ENCODE assay signal across 22 cellular contexts in genomic region chr11:130602700-130603584, GRCh38.
DNase-seq lines count a peak whose midpoint lies in the region; ATAC-seq and TF ChIP-seq lines count a peak whose summit lies in the region.
"Had no signal": no experiment of that assay in that cellular context is flagged by ENCODE, and none has a peak within 500 bp of the region (broad histone marks: within the 10 kb centered on the region; RNA-seq: fewer than 3 reads in every experiment).

No MANE protein-coding gene starts in this region.

- H3K9me3 ChIP-seq in IMR-90 (ENCODE audit: control insufficient read depth, insufficient read depth, low read length) (no peaks in the 10 kb centered on the region), tibial nerve (no peaks in the 10 kb centered on the region)
- no peaks in the 10 kb centered on the region for H3K9me3 ChIP-seq in CD4-positive, alpha-beta T cell (ENCODE audit: control insufficient read depth, low read length)
- H3K9me3 ChIP-seq: Peyer's patch, prostate gland had no signal

- no peak overlapping the region for H4K8ac ChIP-seq in IMR-90 (ENCODE audit: low read depth in 2 of 2, low read length in 2 of 2)

- H3K9me3 Mint-ChIP-seq in osteocyte (ENCODE audit: unreplicated experiment), result no peaks in the 10 kb centered on the region
- H3K9me3 Mint-ChIP-seq in CD4-positive, alpha-beta T cell, result no peaks in the 10 kb centered on the region
- H3K9me3 Mint-ChIP-seq: activated CD4-positive, alpha-beta memory T cell treated with anti-CD3 and anti-CD28 coated beads for 36 hours; CD8-positive, alpha-beta memory T cell; natural killer cell treated with Interleukin-12 subunit alpha and Interleukin-12 subunit beta and Interleukin-15 and Interleukin-18, amount 100 ng/mL, for 72 hours had no signal

- H2AK5ac ChIP-seq in IMR-90 (ENCODE audit: low read depth, low read length), result peak overlapping the region; percentile 13; the same call in 1 of the 2 replicates

- H3K4me3 ChIP-seq in IMR-90 (ENCODE audit: insufficient read depth, low read depth, low read length), result no peak overlapping the region
- H3K4me3 ChIP-seq in coronary artery, result no peak overlapping the region
- no peak overlapping the region for H3K4me3 ChIP-seq in tibial nerve
- H3K4me3 ChIP-seq: K562, Peyer's patch, prostate gland had no signal

- TF ChIP-seq POLR2A in IMR-90 (IDR thresholded peaks at IDR 0.05; ENCODE audit: low read depth, low read length) (no peak), tibial nerve (IDR thresholded peaks at IDR 0.05) (no peak)

- peaks cover 33% of the 10 kb centered on the region for H3K9me1 ChIP-seq in IMR-90 (ENCODE audit: insufficient read depth, low read length)

- peaks cover 66% of the 10 kb centered on the region for H3K4me1 Mint-ChIP-seq in osteocyte (ENCODE audit: unreplicated experiment)
- no peaks in the 10 kb centered on the region for H3K4me1 Mint-ChIP-seq in CD4-positive, alpha-beta T cell (ENCODE audit: low read depth)
- H3K4me1 Mint-ChIP-seq: CD8-positive, alpha-beta memory T cell; stimulated activated memory B cell treated with anti-CD40 and anti-IgM and Interleukin-4, amounts not matched to agents 10 μg/mL and 1 μg/mL and 100 μg/mL, for 72 hours had no signal

- H3K18ac ChIP-seq in IMR-90 (ENCODE audit: low read depth, low read length), result no peak overlapping the region

- no peaks in the 10 kb centered on the region for H4K20me1 ChIP-seq in IMR-90 (ENCODE audit: insufficient read depth, low read length)

- no peak overlapping the region for H3K4ac ChIP-seq in IMR-90 (ENCODE audit: low read depth, low read length)

- no peak overlapping the region; the same call in 1 of the 2 replicates for H2BK120ac ChIP-seq in IMR-90 (ENCODE audit: low read depth, low read length)

- ATAC-seq in IMR-90 (ENCODE audit: low read depth), result no peak
- no peak for ATAC-seq in CD4-positive, alpha-beta T cell (ENCODE audit: poor library complexity)
- ATAC-seq: K562; natural killer cell treated with Interleukin-12 subunit alpha and Interleukin-12 subunit beta and Interleukin-15 and Interleukin-18, amount 100 ng/mL, for 72 hours; stimulated activated memory B cell treated with anti-CD40 and anti-IgM and Interleukin-4, amounts not matched to agents 10 μg/mL and 1 μg/mL and 100 μg/mL, for 72 hours had no signal

- H2AFZ ChIP-seq in IMR-90 (replicated peaks; ENCODE audit: low read length, poor library complexity), result no peak overlapping the region

- TF ChIP-seq RAD21 in IMR-90 (IDR thresholded peaks at IDR 0.05; ENCODE audit: low read length), result no peak

- no TSS peak for BruUV-seq in IMR-90 (replicated peaks; lab: Mats Ljungman, UMichigan)

- intact Hi-C loops in IMR-90 (cut with micrococcal nuclease), result loop anchor here (5.0 kb wide), 1 partner anchor 126 kb away; no protein-coding TSS in a partner anchor
- intact Hi-C loops in CD4-positive, alpha-beta T cell (cut with DNase I, micrococcal nuclease), result no loop called here

- H3K4me1 ChIP-seq in IMR-90 (ENCODE audit: control insufficient read depth, insufficient read depth, low read length) (peaks cover 22% of the 10 kb centered on the region), tibial nerve (peaks cover 0 to 63% (median 19%) of the 10 kb centered on the region in 4 donors)
- H3K4me1 ChIP-seq: prostate gland had no signal

- no peak overlapping the region for H2BK5ac ChIP-seq in IMR-90 (ENCODE audit: low read depth, low read length, poor library complexity, severe bottlenecking)

- H2AK9ac ChIP-seq in IMR-90 (replicated peaks; ENCODE audit: low read depth, low read length, poor library complexity), result no peak overlapping the region

- H3K4me2 ChIP-seq in IMR-90 (ENCODE audit: low read depth, low read length), result no peak overlapping the region

- no peak overlapping the region for H3K27ac Mint-ChIP-seq in osteocyte (ENCODE audit: unreplicated experiment)
- H3K27ac Mint-ChIP-seq in CD4-positive, alpha-beta T cell, result no peak overlapping the region
- H3K27ac Mint-ChIP-seq: activated CD4-positive, alpha-beta memory T cell treated with anti-CD3 and anti-CD28 coated beads for 36 hours; CD8-positive, alpha-beta memory T cell; natural killer cell treated with Interleukin-12 subunit alpha and Interleukin-12 subunit beta and Interleukin-15 and Interleukin-18, amount 100 ng/mL, for 72 hours; stimulated activated memory B cell treated with anti-CD40 and anti-IgM and Interleukin-4, amounts not matched to agents 10 μg/mL and 1 μg/mL and 100 μg/mL, for 72 hours had no signal

- TF ChIP-seq EP300 in tibial nerve (IDR thresholded peaks at IDR 0.05), result no peak

- H4K91ac ChIP-seq in IMR-90 (ENCODE audit: insufficient read depth, low read depth, low read length), result no peak overlapping the region

- H3K27me3 ChIP-seq in IMR-90 (ENCODE audit: control insufficient read depth, insufficient read depth, low read length) (no peaks in the 10 kb centered on the region), tibial nerve (no peaks in the 10 kb centered on the region)
- no peaks in the 10 kb centered on the region for H3K27me3 ChIP-seq in CD4-positive, alpha-beta T cell (ENCODE audit: control insufficient read depth, insufficient read depth, low read length)
- H3K27me3 ChIP-seq: Peyer's patch had no signal

- DNase-seq in IMR-90 (no peak), NCI-H69 (lab: John Stamatoyannopoulos, UW) (peak; percentile 80), coronary artery (ENCODE audit: low spot score) (peak; percentile 8), osteocyte (ENCODE audit: extremely low spot score, unreplicated experiment) (peak; percentile 77), tibial nerve (ENCODE audit: low spot score in 2 of 2) (no peak), activated T-cell treated with anti-CD3 and anti-CD28 coated beads for 4 hours (no peak)
- DNase-seq in activated naive CD4-positive, alpha-beta T cell (lab: John Stamatoyannopoulos, UW), result no peak
- DNase-seq in CD4-positive, alpha-beta T cell, result no peak
- DNase-seq: activated CD4-positive, alpha-beta memory T cell treated with anti-CD3 and anti-CD28 coated beads for 36 hours; activated CD4-positive, CD25-positive, alpha-beta regulatory T cell; CD8-positive, alpha-beta memory T cell; dermis blood vessel endothelial cell; head of caudate nucleus; left colon; NCI-H1694; NCI-H345; Peyer's patch; T1000 had no signal

- CTCF ChIA-PET in IMR-90 (lab: Yijun Ruan, JAX), result no interaction called here
- CTCF ChIA-PET in CD4-positive, alpha-beta T cell (lab: Charles Lee), result no interaction called here

- dilution Hi-C loops in IMR-90 (cut with HindIII; ENCODE audit: low sequenced_read_pairs, unreplicated experiment), result no loop called here

- H2BK20ac ChIP-seq in IMR-90 (ENCODE audit: low read depth, low read length), result no peak overlapping the region

- WGBS in IMR-90 (ENCODE audit: extremely low coverage in 2 of 2, insufficient read length in 1 of 2), 2 experiments, result 17% methylated on average over 1 of the region's 14 CpGs; no CpG with 5 or more reads in 1 of the 2 experiments
- 89 to 92% methylated on average over 14 of the region's 14 CpGs for WGBS in tibial nerve, 2 donors

- H3K79me1 ChIP-seq in IMR-90 (ENCODE audit: low read depth in 1 of 2, low read length in 2 of 2), result no peaks in the 10 kb centered on the region

- no peak overlapping the region; the same call in 2 of the 3 replicates for H2BK15ac ChIP-seq in IMR-90 (ENCODE audit: low read depth, low read length)

- no peak overlapping the region for H4K5ac ChIP-seq in IMR-90 (ENCODE audit: low read depth, low read length)

- H3K36me3 ChIP-seq in IMR-90 (ENCODE audit: control insufficient read depth, insufficient read depth, low read length) (no peaks in the 10 kb centered on the region), tibial nerve (no peaks in the 10 kb centered on the region)
- H3K36me3 ChIP-seq: Peyer's patch, prostate gland had no signal

- no peaks in the 10 kb centered on the region for H3K36me3 Mint-ChIP-seq in osteocyte (ENCODE audit: unreplicated experiment)
- no peaks in the 10 kb centered on the region for H3K36me3 Mint-ChIP-seq in CD4-positive, alpha-beta T cell (ENCODE audit: low read depth)
- H3K36me3 Mint-ChIP-seq: activated CD4-positive, alpha-beta memory T cell treated with anti-CD3 and anti-CD28 coated beads for 36 hours; CD8-positive, alpha-beta memory T cell; natural killer cell treated with Interleukin-12 subunit alpha and Interleukin-12 subunit beta and Interleukin-15 and Interleukin-18, amount 100 ng/mL, for 72 hours; stimulated activated memory B cell treated with anti-CD40 and anti-IgM and Interleukin-4, amounts not matched to agents 10 μg/mL and 1 μg/mL and 100 μg/mL, for 72 hours had no signal

- no peak overlapping the region for H3K9ac ChIP-seq in IMR-90 (ENCODE audit: low read depth, low read length)

- H3K56ac ChIP-seq in IMR-90 (ENCODE audit: extremely low read depth, insufficient read depth, low read length), result no peak overlapping the region

- in situ Hi-C loops in IMR-90 (cut with MboI; ENCODE audit: low sequenced_read_pairs), result no loop called here

- POLR2A ChIA-PET in IMR-90 (lab: Charles Lee; ENCODE audit: unreplicated experiment), result no interaction called here
- POLR2A ChIA-PET in CD4-positive, alpha-beta T cell (lab: Charles Lee), result interaction anchor here (0.6 kb wide), 1 partner anchor 8 kb away, joined by 5 read pairs; no protein-coding TSS in a partner anchor

- H3K14ac ChIP-seq in IMR-90 (replicated peaks; ENCODE audit: low read depth, low read length), result no peak overlapping the region

- H3K27ac ChIP-seq in IMR-90 (ENCODE audit: insufficient read depth, low read length), result no peak overlapping the region
- no peak overlapping the region for H3K27ac ChIP-seq in coronary artery
- peak overlapping the region in 1 of 4 donors; percentile 70 for H3K27ac ChIP-seq in tibial nerve
- H3K27ac ChIP-seq in CD4-positive, alpha-beta T cell (ENCODE audit: low read depth, low read length), result no peak overlapping the region
- H3K27ac ChIP-seq: prostate gland had no signal

- H3K27me3 Mint-ChIP-seq in osteocyte (ENCODE audit: unreplicated experiment), result no peaks in the 10 kb centered on the region
- H3K27me3 Mint-ChIP-seq in CD4-positive, alpha-beta T cell, result peaks cover 6% of the 10 kb centered on the region

- H3K23ac ChIP-seq in IMR-90 (ENCODE audit: low read depth, low read length), result no peak overlapping the region

- H3K4me3 Mint-ChIP-seq in osteocyte (ENCODE audit: unreplicated experiment), result no peak overlapping the region
- no peak overlapping the region for H3K4me3 Mint-ChIP-seq in CD4-positive, alpha-beta T cell
- H3K4me3 Mint-ChIP-seq: activated CD4-positive, alpha-beta memory T cell treated with anti-CD3 and anti-CD28 coated beads for 36 hours; CD8-positive, alpha-beta memory T cell; natural killer cell treated with Interleukin-12 subunit alpha and Interleukin-12 subunit beta and Interleukin-15 and Interleukin-18, amount 100 ng/mL, for 72 hours; stimulated activated memory B cell treated with anti-CD40 and anti-IgM and Interleukin-4, amounts not matched to agents 10 μg/mL and 1 μg/mL and 100 μg/mL, for 72 hours had no signal

- TF ChIP-seq CTCF in IMR-90 (conservative IDR thresholded peaks at IDR 0.05; ENCODE audit: low read depth, low read length) (no peak), coronary artery (IDR thresholded peaks at IDR 0.05) (no peak), osteocyte (IDR thresholded peaks at IDR 0.05) (no peak), tibial nerve (IDR thresholded peaks at IDR 0.05) (no peak)
- TF ChIP-seq CTCF in CD4-positive, alpha-beta T cell (IDR thresholded peaks at IDR 0.05), result no peak

Comparison
In these comparisons a context has a peak if more than half of its experiments do, and no peak if none do; other contexts are left out.
1. DNase-seq: peak in NCI-H69 (single experiment), coronary artery (single experiment) and osteocyte (single experiment); none in IMR-90 (single experiment), tibial nerve (0 of 2), activated T-cell treated with anti-CD3 and anti-CD28 coated beads for 4 hours (single experiment), activated naive CD4-positive, alpha-beta T cell (0 of 4) and CD4-positive, alpha-beta T cell (0 of 10).